Comparison of ENCODE assay signal across 1 cellular context in the genomic region with DNA sequence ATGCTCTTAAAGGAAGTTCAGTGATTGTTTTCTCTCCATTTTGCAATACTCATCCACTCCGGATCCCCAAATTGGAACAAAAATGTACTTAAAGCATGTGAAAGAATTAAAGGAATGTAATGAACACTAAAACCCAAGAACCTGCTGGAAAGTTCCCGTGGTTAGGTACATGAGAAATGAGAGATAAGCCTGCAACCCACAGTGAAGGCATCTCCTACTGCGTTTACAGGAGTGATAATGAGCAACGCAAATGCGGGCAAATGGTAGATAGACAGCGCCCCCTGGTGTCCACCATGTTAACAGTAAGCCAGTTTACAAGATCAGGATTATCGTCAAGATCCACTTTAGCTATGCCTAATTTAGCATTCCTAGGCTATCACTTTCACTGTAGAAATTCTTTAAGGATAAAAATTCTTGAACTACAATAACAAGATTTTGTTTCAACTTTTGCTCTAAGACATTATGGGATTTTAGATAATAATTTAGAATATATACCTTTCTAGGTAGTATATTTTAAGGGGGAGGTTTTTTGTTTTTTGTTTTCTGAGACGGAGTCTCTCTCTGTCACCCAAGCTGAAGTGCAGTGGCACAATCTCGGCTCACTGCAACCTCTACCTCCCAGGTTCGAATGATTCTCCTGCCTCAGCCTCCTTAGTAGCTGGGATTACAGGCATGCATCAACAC.
TF ChIP-seq lines count a peak whose summit lies in the region.

No MANE protein-coding gene starts in this region.

TF ChIP-seq in K562, 482 proteins besides CTCF, POLR2A, EP300 and RAD21 (continued from another document and continues in another):
- TF ChIP-seq, protein P1, sequence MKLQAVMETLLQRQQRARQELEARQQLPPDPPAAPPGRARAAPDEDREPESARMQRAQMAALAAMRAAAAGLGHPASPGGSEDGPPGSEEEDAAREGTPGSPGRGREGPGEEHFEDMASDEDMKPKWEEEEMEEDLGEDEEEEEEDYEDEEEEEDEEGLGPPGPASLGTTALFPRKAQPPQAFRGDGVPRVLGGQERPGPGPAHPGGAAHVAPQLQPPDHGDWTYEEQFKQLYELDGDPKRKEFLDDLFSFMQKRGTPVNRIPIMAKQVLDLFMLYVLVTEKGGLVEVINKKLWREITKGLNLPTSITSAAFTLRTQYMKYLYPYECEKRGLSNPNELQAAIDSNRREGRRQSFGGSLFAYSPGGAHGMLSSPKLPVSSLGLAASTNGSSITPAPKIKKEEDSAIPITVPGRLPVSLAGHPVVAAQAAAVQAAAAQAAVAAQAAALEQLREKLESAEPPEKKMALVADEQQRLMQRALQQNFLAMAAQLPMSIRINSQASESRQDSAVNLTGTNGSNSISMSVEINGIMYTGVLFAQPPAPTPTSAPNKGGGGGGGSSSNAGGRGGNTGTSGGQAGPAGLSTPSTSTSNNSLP (IDR thresholded peaks at IDR 0.05; ENCODE audit: borderline replicate concordance, low read depth, low read length) = peak; percentile 32; the same call in 1 of the 2 replicates
- TF ChIP-seq, protein P2, sequence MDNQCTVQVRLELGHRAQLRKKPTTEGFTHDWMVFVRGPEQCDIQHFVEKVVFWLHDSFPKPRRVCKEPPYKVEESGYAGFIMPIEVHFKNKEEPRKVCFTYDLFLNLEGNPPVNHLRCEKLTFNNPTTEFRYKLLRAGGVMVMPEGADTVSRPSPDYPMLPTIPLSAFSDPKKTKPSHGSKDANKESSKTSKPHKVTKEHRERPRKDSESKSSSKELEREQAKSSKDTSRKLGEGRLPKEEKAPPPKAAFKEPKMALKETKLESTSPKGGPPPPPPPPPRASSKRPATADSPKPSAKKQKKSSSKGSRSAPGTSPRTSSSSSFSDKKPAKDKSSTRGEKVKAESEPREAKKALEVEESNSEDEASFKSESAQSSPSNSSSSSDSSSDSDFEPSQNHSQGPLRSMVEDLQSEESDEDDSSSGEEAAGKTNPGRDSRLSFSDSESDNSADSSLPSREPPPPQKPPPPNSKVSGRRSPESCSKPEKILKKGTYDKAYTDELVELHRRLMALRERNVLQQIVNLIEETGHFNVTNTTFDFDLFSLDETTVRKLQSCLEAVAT (IDR thresholded peaks at IDR 0.05) = no peak
- TF ChIP-seq, protein P3, sequence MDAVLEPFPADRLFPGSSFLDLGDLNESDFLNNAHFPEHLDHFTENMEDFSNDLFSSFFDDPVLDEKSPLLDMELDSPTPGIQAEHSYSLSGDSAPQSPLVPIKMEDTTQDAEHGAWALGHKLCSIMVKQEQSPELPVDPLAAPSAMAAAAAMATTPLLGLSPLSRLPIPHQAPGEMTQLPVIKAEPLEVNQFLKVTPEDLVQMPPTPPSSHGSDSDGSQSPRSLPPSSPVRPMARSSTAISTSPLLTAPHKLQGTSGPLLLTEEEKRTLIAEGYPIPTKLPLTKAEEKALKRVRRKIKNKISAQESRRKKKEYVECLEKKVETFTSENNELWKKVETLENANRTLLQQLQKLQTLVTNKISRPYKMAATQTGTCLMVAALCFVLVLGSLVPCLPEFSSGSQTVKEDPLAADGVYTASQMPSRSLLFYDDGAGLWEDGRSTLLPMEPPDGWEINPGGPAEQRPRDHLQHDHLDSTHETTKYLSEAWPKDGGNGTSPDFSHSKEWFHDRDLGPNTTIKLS (IDR thresholded peaks at IDR 0.05; ENCODE audit: borderline replicate concordance, low read depth) = no peak
- TF ChIP-seq, protein P4, sequence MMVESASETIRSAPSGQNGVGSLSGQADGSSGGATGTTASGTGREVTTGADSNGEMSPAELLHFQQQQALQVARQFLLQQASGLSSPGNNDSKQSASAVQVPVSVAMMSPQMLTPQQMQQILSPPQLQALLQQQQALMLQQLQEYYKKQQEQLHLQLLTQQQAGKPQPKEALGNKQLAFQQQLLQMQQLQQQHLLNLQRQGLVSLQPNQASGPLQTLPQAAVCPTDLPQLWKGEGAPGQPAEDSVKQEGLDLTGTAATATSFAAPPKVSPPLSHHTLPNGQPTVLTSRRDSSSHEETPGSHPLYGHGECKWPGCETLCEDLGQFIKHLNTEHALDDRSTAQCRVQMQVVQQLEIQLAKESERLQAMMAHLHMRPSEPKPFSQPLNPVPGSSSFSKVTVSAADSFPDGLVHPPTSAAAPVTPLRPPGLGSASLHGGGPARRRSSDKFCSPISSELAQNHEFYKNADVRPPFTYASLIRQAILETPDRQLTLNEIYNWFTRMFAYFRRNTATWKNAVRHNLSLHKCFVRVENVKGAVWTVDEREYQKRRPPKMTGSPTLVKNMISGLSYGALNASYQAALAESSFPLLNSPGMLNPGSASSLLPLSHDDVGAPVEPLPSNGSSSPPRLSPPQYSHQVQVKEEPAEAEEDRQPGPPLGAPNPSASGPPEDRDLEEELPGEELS (CRISPR knock-in tag; IDR thresholded peaks at IDR 0.05; ENCODE audit: borderline replicate concordance) = no peak
- TF ChIP-seq ZNF445 (CRISPR knock-in tag; IDR thresholded peaks at IDR 0.05; ENCODE audit: low read depth) = no peak
- TF ChIP-seq MAZ (CRISPR knock-in tag; conservative IDR thresholded peaks at IDR 0.05 in 1 of 2, IDR thresholded peaks at IDR 0.05 in 1 of 2) = 0 out of 4 replicates have a peak, but pooled peaks of 1 of the 2 experiments have one; percentile 22
- TF ChIP-seq ZNF766 (CRISPR knock-in tag; conservative IDR thresholded peaks at IDR 0.05) = no peak
- no peak for TF ChIP-seq MIER1 (IDR thresholded peaks at IDR 0.05; ENCODE audit: low read depth)
- no peak for TF ChIP-seq POLR2H (tag; IDR thresholded peaks at IDR 0.05; ENCODE audit: low read depth)
- no peak for TF ChIP-seq NCOA4 (IDR thresholded peaks at IDR 0.05; ENCODE audit: partially characterized antibody)
- TF ChIP-seq, protein P5, sequence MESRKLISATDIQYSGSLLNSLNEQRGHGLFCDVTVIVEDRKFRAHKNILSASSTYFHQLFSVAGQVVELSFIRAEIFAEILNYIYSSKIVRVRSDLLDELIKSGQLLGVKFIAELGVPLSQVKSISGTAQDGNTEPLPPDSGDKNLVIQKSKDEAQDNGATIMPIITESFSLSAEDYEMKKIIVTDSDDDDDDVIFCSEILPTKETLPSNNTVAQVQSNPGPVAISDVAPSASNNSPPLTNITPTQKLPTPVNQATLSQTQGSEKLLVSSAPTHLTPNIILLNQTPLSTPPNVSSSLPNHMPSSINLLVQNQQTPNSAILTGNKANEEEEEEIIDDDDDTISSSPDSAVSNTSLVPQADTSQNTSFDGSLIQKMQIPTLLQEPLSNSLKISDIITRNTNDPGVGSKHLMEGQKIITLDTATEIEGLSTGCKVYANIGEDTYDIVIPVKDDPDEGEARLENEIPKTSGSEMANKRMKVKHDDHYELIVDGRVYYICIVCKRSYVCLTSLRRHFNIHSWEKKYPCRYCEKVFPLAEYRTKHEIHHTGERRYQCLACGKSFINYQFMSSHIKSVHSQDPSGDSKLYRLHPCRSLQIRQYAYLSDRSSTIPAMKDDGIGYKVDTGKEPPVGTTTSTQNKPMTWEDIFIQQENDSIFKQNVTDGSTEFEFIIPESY (CRISPR knock-in tag; IDR thresholded peaks at IDR 0.05) = no peak
- TF ChIP-seq, protein P6, sequence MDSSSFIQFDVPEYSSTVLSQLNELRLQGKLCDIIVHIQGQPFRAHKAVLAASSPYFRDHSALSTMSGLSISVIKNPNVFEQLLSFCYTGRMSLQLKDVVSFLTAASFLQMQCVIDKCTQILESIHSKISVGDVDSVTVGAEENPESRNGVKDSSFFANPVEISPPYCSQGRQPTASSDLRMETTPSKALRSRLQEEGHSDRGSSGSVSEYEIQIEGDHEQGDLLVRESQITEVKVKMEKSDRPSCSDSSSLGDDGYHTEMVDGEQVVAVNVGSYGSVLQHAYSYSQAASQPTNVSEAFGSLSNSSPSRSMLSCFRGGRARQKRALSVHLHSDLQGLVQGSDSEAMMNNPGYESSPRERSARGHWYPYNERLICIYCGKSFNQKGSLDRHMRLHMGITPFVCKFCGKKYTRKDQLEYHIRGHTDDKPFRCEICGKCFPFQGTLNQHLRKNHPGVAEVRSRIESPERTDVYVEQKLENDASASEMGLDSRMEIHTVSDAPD (CRISPR knock-in tag; IDR thresholded peaks at IDR 0.05) = no peak
- TF ChIP-seq ZNF347 (CRISPR knock-in tag; IDR thresholded peaks at IDR 0.05; ENCODE audit: low read depth) = no peak
- no peak for TF ChIP-seq GATA2 (CRISPR knock-in tag; IDR thresholded peaks at IDR 0.05)
- no peak for TF ChIP-seq ZNF561 (CRISPR knock-in tag; conservative IDR thresholded peaks at IDR 0.05)
- TF ChIP-seq ZSCAN29 (IDR thresholded peaks at IDR 0.05) = no peak
- TF ChIP-seq, protein P7, sequence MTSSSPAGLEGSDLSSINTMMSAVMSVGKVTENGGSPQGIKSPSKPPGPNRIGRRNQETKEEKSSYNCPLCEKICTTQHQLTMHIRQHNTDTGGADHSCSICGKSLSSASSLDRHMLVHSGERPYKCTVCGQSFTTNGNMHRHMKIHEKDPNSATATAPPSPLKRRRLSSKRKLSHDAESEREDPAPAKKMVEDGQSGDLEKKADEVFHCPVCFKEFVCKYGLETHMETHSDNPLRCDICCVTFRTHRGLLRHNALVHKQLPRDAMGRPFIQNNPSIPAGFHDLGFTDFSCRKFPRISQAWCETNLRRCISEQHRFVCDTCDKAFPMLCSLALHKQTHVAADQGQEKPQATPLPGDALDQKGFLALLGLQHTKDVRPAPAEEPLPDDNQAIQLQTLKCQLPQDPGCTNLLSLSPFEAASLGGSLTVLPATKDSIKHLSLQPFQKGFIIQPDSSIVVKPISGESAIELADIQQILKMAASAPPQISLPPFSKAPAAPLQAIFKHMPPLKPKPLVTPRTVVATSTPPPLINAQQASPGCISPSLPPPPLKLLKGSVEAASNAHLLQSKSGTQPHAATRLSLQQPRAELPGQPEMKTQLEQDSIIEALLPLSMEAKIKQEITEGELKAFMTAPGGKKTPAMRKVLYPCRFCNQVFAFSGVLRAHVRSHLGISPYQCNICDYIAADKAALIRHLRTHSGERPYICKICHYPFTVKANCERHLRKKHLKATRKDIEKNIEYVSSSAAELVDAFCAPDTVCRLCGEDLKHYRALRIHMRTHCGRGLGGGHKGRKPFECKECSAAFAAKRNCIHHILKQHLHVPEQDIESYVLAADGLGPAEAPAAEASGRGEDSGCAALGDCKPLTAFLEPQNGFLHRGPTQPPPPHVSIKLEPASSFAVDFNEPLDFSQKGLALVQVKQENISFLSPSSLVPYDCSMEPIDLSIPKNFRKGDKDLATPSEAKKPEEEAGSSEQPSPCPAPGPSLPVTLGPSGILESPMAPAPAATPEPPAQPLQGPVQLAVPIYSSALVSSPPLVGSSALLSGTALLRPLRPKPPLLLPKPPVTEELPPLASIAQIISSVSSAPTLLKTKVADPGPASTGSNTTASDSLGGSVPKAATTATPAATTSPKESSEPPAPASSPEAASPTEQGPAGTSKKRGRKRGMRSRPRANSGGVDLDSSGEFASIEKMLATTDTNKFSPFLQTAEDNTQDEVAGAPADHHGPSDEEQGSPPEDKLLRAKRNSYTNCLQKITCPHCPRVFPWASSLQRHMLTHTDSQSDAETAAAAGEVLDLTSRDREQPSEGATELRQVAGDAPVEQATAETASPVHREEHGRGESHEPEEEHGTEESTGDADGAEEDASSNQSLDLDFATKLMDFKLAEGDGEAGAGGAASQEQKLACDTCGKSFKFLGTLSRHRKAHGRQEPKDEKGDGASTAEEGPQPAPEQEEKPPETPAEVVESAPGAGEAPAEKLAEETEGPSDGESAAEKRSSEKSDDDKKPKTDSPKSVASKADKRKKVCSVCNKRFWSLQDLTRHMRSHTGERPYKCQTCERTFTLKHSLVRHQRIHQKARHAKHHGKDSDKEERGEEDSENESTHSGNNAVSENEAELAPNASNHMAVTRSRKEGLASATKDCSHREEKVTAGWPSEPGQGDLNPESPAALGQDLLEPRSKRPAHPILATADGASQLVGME (CRISPR knock-in tag; IDR thresholded peaks at IDR 0.05) = no peak
- no peak for TF ChIP-seq CREBBP (IDR thresholded peaks at IDR 0.05; ENCODE audit: low read depth, low read length)
- TF ChIP-seq JUN (IDR thresholded peaks at IDR 0.05; ENCODE audit: borderline replicate concordance, low read depth, low read length) = no peak
- no peak for TF ChIP-seq JUN (CRISPR knock-in tag; IDR thresholded peaks at IDR 0.05; ENCODE audit: borderline replicate concordance)
- TF ChIP-seq TGIF2 (CRISPR knock-in tag; IDR thresholded peaks at IDR 0.05) = no peak
- TF ChIP-seq ZNF121 (CRISPR knock-in tag; conservative IDR thresholded peaks at IDR 0.05) = no peak
- TF ChIP-seq, protein P8, sequence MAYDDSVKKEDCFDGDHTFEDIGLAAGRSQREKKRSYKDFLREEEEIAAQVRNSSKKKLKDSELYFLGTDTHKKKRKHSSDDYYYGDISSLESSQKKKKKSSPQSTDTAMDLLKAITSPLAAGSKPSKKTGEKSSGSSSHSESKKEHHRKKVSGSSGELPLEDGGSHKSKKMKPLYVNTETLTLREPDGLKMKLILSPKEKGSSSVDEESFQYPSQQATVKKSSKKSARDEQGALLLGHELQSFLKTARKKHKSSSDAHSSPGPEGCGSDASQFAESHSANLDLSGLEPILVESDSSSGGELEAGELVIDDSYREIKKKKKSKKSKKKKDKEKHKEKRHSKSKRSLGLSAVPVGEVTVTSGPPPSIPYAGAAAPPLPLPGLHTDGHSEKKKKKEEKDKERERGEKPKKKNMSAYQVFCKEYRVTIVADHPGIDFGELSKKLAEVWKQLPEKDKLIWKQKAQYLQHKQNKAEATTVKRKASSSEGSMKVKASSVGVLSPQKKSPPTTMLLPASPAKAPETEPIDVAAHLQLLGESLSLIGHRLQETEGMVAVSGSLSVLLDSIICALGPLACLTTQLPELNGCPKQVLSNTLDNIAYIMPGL (CRISPR knock-in tag; IDR thresholded peaks at IDR 0.05) = no peak
- TF ChIP-seq, protein P9, sequence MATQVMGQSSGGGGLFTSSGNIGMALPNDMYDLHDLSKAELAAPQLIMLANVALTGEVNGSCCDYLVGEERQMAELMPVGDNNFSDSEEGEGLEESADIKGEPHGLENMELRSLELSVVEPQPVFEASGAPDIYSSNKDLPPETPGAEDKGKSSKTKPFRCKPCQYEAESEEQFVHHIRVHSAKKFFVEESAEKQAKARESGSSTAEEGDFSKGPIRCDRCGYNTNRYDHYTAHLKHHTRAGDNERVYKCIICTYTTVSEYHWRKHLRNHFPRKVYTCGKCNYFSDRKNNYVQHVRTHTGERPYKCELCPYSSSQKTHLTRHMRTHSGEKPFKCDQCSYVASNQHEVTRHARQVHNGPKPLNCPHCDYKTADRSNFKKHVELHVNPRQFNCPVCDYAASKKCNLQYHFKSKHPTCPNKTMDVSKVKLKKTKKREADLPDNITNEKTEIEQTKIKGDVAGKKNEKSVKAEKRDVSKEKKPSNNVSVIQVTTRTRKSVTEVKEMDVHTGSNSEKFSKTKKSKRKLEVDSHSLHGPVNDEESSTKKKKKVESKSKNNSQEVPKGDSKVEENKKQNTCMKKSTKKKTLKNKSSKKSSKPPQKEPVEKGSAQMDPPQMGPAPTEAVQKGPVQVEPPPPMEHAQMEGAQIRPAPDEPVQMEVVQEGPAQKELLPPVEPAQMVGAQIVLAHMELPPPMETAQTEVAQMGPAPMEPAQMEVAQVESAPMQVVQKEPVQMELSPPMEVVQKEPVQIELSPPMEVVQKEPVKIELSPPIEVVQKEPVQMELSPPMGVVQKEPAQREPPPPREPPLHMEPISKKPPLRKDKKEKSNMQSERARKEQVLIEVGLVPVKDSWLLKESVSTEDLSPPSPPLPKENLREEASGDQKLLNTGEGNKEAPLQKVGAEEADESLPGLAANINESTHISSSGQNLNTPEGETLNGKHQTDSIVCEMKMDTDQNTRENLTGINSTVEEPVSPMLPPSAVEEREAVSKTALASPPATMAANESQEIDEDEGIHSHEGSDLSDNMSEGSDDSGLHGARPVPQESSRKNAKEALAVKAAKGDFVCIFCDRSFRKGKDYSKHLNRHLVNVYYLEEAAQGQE (CRISPR knock-in tag; IDR thresholded peaks at IDR 0.05; ENCODE audit: low read depth) = no peak
- no peak for TF ChIP-seq RFX7 (CRISPR knock-in tag; IDR thresholded peaks at IDR 0.05)
- TF ChIP-seq GATAD2B (IDR thresholded peaks at IDR 0.05; ENCODE audit: borderline replicate concordance) = peak; percentile 71; the same call in 1 of the 2 replicates
- TF ChIP-seq SMARCB1 (IDR thresholded peaks at IDR 0.05; ENCODE audit: insufficient read length, low read depth) = no peak
- no peak for TF ChIP-seq FOS (IDR thresholded peaks at IDR 0.05; ENCODE audit: extremely low read depth, insufficient read length)
- no peak for TF ChIP-seq ZNF695 (CRISPR knock-in tag; IDR thresholded peaks at IDR 0.05)
- no peak for TF ChIP-seq ZNF785 (CRISPR knock-in tag; IDR thresholded peaks at IDR 0.05)
